Comparison of ENCODE assay signal across 11 cellular contexts in the genomic region with DNA sequence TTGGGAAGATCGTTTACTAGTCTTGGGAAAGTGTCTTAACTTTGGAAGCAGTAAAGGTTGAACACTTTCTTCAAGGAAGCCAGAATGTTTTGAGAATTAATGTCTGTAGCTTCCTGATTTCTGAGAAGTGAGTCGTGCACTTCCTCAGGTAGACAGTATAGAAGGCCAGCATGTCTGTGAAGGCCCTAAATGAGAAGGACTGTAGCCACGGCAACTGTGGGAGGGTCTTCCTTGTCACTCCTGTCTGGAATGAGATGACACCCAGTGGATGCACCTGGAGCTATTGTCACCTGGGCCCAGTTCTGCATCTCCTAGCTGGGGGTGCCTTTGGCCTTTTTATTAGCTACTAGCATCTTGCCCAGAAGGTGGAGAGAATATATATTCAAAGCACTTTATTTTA. TPM values are rescaled to one million over a fixed set of nuclear protein-coding genes. Genes with fewer than 3 reads are reported as not detected.
DNase-seq lines count a peak whose midpoint lies in the region; ATAC-seq and TF ChIP-seq lines count a peak whose summit lies in the region.
"Had no signal": no experiment of that assay in that cellular context is flagged by ENCODE, and none has a peak within 500 bp of the region (broad histone marks: within the 10 kb centered on the region; RNA-seq: fewer than 3 reads in every experiment).

No MANE protein-coding gene starts in this region.

- POLR2A ChIA-PET in activated naive CD8-positive, alpha-beta T cell treated with anti-CD3 and anti-CD28 coated beads, Interleukin-2, amount 10 ng/mL, durations not matched to agents 7 days and 5 days (lab: Charles Lee), result interaction anchor here (0.6 to 4.0 kb wide), 10 partner anchors 9 to 1040 kb away, joined by 3 to 89 read pairs (median 6); partner anchors contain the start of genes STX16, VAPB and ZNF831

- in situ Hi-C loops in GM13976 (cut with MboI; ENCODE audit: low sequenced_read_pairs, unreplicated experiment) (no loop called here), ACHN (cut with HindIII; ENCODE audit: low pct_ligation_motif_present, low pct_unique_long_range_greater_than_20kb, low sequenced_read_pairs) (loop anchor here (25.0 kb wide), 1 partner anchor 423 kb away; the partner anchor contains the start of gene ANKRD60)

- no peak for TF ChIP-seq RAD21 in neural cell (conservative IDR thresholded peaks at IDR 0.05)

- no peaks in the 10 kb centered on the region for H3K9me3 Mint-ChIP-seq in activated naive CD8-positive, alpha-beta T cell treated with anti-CD3 and anti-CD28 coated beads, Interleukin-2, amount 10 ng/mL, durations not matched to agents 7 days and 5 days

- H3F3A ChIP-seq in neural cell (ENCODE audit: insufficient read depth, low read length, poor library complexity, severe bottlenecking), result no peaks in the 10 kb centered on the region

- peak overlapping the region; percentile 57 for H3K27ac ChIP-seq in Karpas-422 (ENCODE audit: low read length)
- no peak overlapping the region for H3K27ac ChIP-seq in neural cell (ENCODE audit: low read length)

- H3K27ac Mint-ChIP-seq in activated naive CD8-positive, alpha-beta T cell treated with anti-CD3 and anti-CD28 coated beads, Interleukin-2, amount 10 ng/mL, durations not matched to agents 7 days and 5 days, result peak overlapping the region; percentile 79

- H3K4me1 Mint-ChIP-seq in activated naive CD8-positive, alpha-beta T cell treated with anti-CD3 and anti-CD28 coated beads, Interleukin-2, amount 10 ng/mL, durations not matched to agents 7 days and 5 days, result peaks cover 65% of the 10 kb centered on the region

- no peak for TF ChIP-seq CTCF in neural cell (IDR thresholded peaks at IDR 0.05; ENCODE audit: poor library complexity, severe bottlenecking)
- no peak for TF ChIP-seq CTCF in GM13976 (IDR thresholded peaks at IDR 0.05; ENCODE audit: borderline replicate concordance, control extremely low read depth, extremely low read depth, insufficient read depth, missing control alignments)

- H3K4me3 ChIP-seq in Karpas-422 (ENCODE audit: low read length) (no peak overlapping the region), neural cell (ENCODE audit: low read length) (peak overlapping the region; percentile 14)
- H3K4me3 ChIP-seq: HAP-1, transverse colon had no signal

- ATAC-seq in activated naive CD8-positive, alpha-beta T cell treated with anti-CD3 and anti-CD28 coated beads, Interleukin-2, amount 10 ng/mL, durations not matched to agents 7 days and 5 days (ENCODE audit: low read depth), result peak; percentile 56

- H3K4me2 ChIP-seq in Karpas-422 (ENCODE audit: low read depth, low read length, poor library complexity, severe bottlenecking) (peak overlapping the region; percentile 16), neural cell (ENCODE audit: low read length) (no peak overlapping the region)

- peak overlapping the region; percentile 75 for H3K4me3 Mint-ChIP-seq in activated naive CD8-positive, alpha-beta T cell treated with anti-CD3 and anti-CD28 coated beads, Interleukin-2, amount 10 ng/mL, durations not matched to agents 7 days and 5 days

- peaks cover 39% of the 10 kb centered on the region for H3K36me3 Mint-ChIP-seq in activated naive CD8-positive, alpha-beta T cell treated with anti-CD3 and anti-CD28 coated beads, Interleukin-2, amount 10 ng/mL, durations not matched to agents 7 days and 5 days

- H3K27me3 ChIP-seq in Karpas-422 (ENCODE audit: low read length) (no peaks in the 10 kb centered on the region), neural cell (ENCODE audit: insufficient read depth, low read depth, low read length) (no peaks in the 10 kb centered on the region)
- H3K27me3 ChIP-seq: transverse colon had no signal

- H3K9ac ChIP-seq in Karpas-422 (ENCODE audit: low read length) (peak overlapping the region; percentile 34), neural cell (ENCODE audit: low read length) (no peak overlapping the region)

- H3K36me3 ChIP-seq in Karpas-422 (ENCODE audit: insufficient read depth, low read length), result peaks cover 22% of the 10 kb centered on the region
- H3K36me3 ChIP-seq in neural cell (ENCODE audit: insufficient read depth, low read length), result no peaks in the 10 kb centered on the region
- H3K36me3 ChIP-seq: transverse colon had no signal

- peaks cover 72% of the 10 kb centered on the region for H3K4me1 ChIP-seq in Karpas-422 (ENCODE audit: low read length)

- DNase-seq in SIG-M5 treated with dmso at 0.1 percent for 504 hours (lab: John Stamatoyannopoulos, UW; ENCODE audit: unreplicated experiment), result peak; percentile 35
- DNase-seq in SIG-M5 (lab: John Stamatoyannopoulos, UW), result no peak
- no peak for DNase-seq in Karpas-422
- no peak for DNase-seq in activated naive CD8-positive, alpha-beta T cell treated with anti-CD3 and anti-CD28 coated beads, Interleukin-2, amount 10 ng/mL, durations not matched to agents 7 days and 5 days
- no peak for DNase-seq in GM13976 (ENCODE audit: low spot score)
- DNase-seq in ACHN, result no peak
- DNase-seq in 8988T, result no peak
- DNase-seq: NCI-H1436 treated with DMSO at 0.1 percent for 48 hours, transverse colon had no signal

- no peaks in the 10 kb centered on the region for H3K9me2 ChIP-seq in Karpas-422 (replicated peaks; ENCODE audit: insufficient read depth, low read length)
- no peaks in the 10 kb centered on the region for H3K9me2 ChIP-seq in neural cell (ENCODE audit: insufficient read depth, low read length)

- no peak overlapping the region for H2AFZ ChIP-seq in Karpas-422 (ENCODE audit: low read length)
- no peak overlapping the region for H2AFZ ChIP-seq in neural cell (ENCODE audit: low read depth, low read length)

- TF ChIP-seq EP300 in neural cell (conservative IDR thresholded peaks at IDR 0.05; ENCODE audit: poor library complexity, severe bottlenecking), result no peak

- peaks cover 100% of the 10 kb centered on the region for H3K79me2 ChIP-seq in Karpas-422 (ENCODE audit: low read length)
- H3K79me2 ChIP-seq in neural cell (replicated peaks; ENCODE audit: insufficient read depth, low read length), result peaks cover 65% of the 10 kb centered on the region

- H4K20me1 ChIP-seq in Karpas-422 (ENCODE audit: insufficient read depth, low read depth, low read length) (peaks cover 8% of the 10 kb centered on the region; the same call in 1 of the 2 replicates), neural cell (ENCODE audit: insufficient read depth) (peaks cover 33% of the 10 kb centered on the region)

- H3K9me3 ChIP-seq in Karpas-422 (ENCODE audit: low read length), result no peaks in the 10 kb centered on the region
- no peaks in the 10 kb centered on the region for H3K9me3 ChIP-seq in neural cell (ENCODE audit: low read length)
- H3K9me3 ChIP-seq: HAP-1, transverse colon had no signal

- H3K27me3 Mint-ChIP-seq in activated naive CD8-positive, alpha-beta T cell treated with anti-CD3 and anti-CD28 coated beads, Interleukin-2, amount 10 ng/mL, durations not matched to agents 7 days and 5 days, result no peaks in the 10 kb centered on the region

TF ChIP-seq in neural cell, 6 proteins besides CTCF, POLR2A, EP300 and RAD21:
- TF ChIP-seq REST (IDR thresholded peaks at IDR 0.05; ENCODE audit: borderline replicate concordance), result no peak

RNA-seq across cellular contexts. Expression of gene STX16, which starts 8.8 kb away (rescaled TPM):
- 58.3 and 71.9 TPM in 2 replicates for total RNA-seq in Karpas-422 (2014; rRNA removed; shearing (Covaris generic); ENCODE audit: low replicate concordance)
- 100 to 1,000 TPM; 190 to 195 TPM for total RNA-seq in activated naive CD8-positive, alpha-beta T cell treated with anti-CD3 and anti-CD28 coated beads, Interleukin-2, amount 10 ng/mL, durations not matched to agents 7 days and 5 days
- 120 and 130 TPM in 2 replicates for polyA plus RNA-seq in neural cell
- polyA minus RNA-seq in neural cell, result 99.0 and 99.1 TPM in 2 replicates

RNA-seq across cellular contexts. Expression of gene NPEPL1, which starts 32.8 kb away (rescaled TPM):
- total RNA-seq in Karpas-422 (2014; rRNA removed; shearing (Covaris generic); ENCODE audit: low replicate concordance), result 16.8 and 30.5 TPM in 2 replicates
- 10 to 100 TPM; 37.8 to 41.3 TPM for total RNA-seq in activated naive CD8-positive, alpha-beta T cell treated with anti-CD3 and anti-CD28 coated beads, Interleukin-2, amount 10 ng/mL, durations not matched to agents 7 days and 5 days
- polyA plus RNA-seq in neural cell, result 63.4 and 81.9 TPM in 2 replicates
- polyA minus RNA-seq in neural cell, result 15.0 and 18.5 TPM in 2 replicates
